In genomic region chr1:207878939-207879338, GRCh38 we compare ENCODE assay signal across 1 cellular context.
TF ChIP-seq lines count a peak whose summit lies in the region.

No MANE protein-coding gene starts in this region.

TF ChIP-seq in K562, 482 proteins besides CTCF, POLR2A, EP300 and RAD21 (continued from another document):
- no peak for TF ChIP-seq PRDM10 (IDR thresholded peaks at IDR 0.05; ENCODE audit: partially characterized antibody)
- no peak for TF ChIP-seq CHD4 (IDR thresholded peaks at IDR 0.05; ENCODE audit: insufficient read depth, insufficient replicate concordance, low read depth, low read length, poor library complexity, severe bottlenecking)
- no peak for TF ChIP-seq ERF (CRISPR knock-in tag; IDR thresholded peaks at IDR 0.05)
- no peak for TF ChIP-seq SMARCA5 (IDR thresholded peaks at IDR 0.05)
- TF ChIP-seq ATF3 (IDR thresholded peaks at IDR 0.05), result peak; percentile 36; the same call in 1 of the 2 replicates
- TF ChIP-seq ATF3 (CRISPR knock-in tag; conservative IDR thresholded peaks at IDR 0.05), result no peak
- no peak for TF ChIP-seq DIDO1 (tag; IDR thresholded peaks at IDR 0.05; ENCODE audit: low read depth)
- peak; percentile 44; the same call in 1 of the 2 replicates for TF ChIP-seq CEBPG (CRISPR knock-in tag; IDR thresholded peaks at IDR 0.05)
- peak in 1 of 2 experiments; percentile 54; a peak in 2 of 4 replicates for TF ChIP-seq CEBPG (tag; conservative IDR thresholded peaks at IDR 0.05 in 1 of 2, IDR thresholded peaks at IDR 0.05 in 1 of 2)
- TF ChIP-seq KDM4B (IDR thresholded peaks at IDR 0.05; ENCODE audit: borderline replicate concordance in 2 of 2, low read depth in 1 of 2), result no peak
- TF ChIP-seq NR4A1 (CRISPR knock-in tag; IDR thresholded peaks at IDR 0.05), result no peak
- no peak for TF ChIP-seq NR4A1 (tag; IDR thresholded peaks at IDR 0.05)
- TF ChIP-seq ZNF449 (CRISPR knock-in tag; IDR thresholded peaks at IDR 0.05), result no peak
- no peak for TF ChIP-seq PTRF (tag; IDR thresholded peaks at IDR 0.05)
- TF ChIP-seq NCOA4 (IDR thresholded peaks at IDR 0.05; ENCODE audit: partially characterized antibody), result no peak
- no peak for TF ChIP-seq ZBTB8A (IDR thresholded peaks at IDR 0.05; ENCODE audit: partially characterized antibody)
- no peak for TF ChIP-seq PHF8 (IDR thresholded peaks at IDR 0.05; ENCODE audit: borderline replicate concordance, low read length)
- no peak for TF ChIP-seq ETV6 (IDR thresholded peaks at IDR 0.05; ENCODE audit: borderline replicate concordance in 1 of 2, low read depth in 2 of 2, low read length in 1 of 2)
- TF ChIP-seq ETV6 (CRISPR knock-in tag; IDR thresholded peaks at IDR 0.05; ENCODE audit: borderline replicate concordance), result no peak
- no peak for TF ChIP-seq ZNF133 (CRISPR knock-in tag; IDR thresholded peaks at IDR 0.05)
- TF ChIP-seq E2F3 (CRISPR knock-in tag; IDR thresholded peaks at IDR 0.05), result no peak
- 0 out of 2 replicates have a peak, but pooled peaks have one; percentile 32 for TF ChIP-seq ATF7 (IDR thresholded peaks at IDR 0.05)
- no peak for TF ChIP-seq CLOCK (CRISPR knock-in tag; IDR thresholded peaks at IDR 0.05; ENCODE audit: borderline replicate concordance)
- TF ChIP-seq NCOA6 (IDR thresholded peaks at IDR 0.05), result no peak
- no peak for TF ChIP-seq NR0B1 (IDR thresholded peaks at IDR 0.05; ENCODE audit: partially characterized antibody)
- TF ChIP-seq ZBTB11 (CRISPR knock-in tag; IDR thresholded peaks at IDR 0.05), result no peak
- TF ChIP-seq EP400 (IDR thresholded peaks at IDR 0.05), result no peak
- no peak for TF ChIP-seq RB1 (IDR thresholded peaks at IDR 0.05; ENCODE audit: low read depth)
- TF ChIP-seq MEIS2 (IDR thresholded peaks at IDR 0.05; ENCODE audit: partially characterized antibody), result peak; percentile 79
- no peak for TF ChIP-seq ATF2 (CRISPR knock-in tag; IDR thresholded peaks at IDR 0.05)
- TF ChIP-seq ZNF589 (CRISPR knock-in tag; IDR thresholded peaks at IDR 0.05; ENCODE audit: low read depth), result no peak
- TF ChIP-seq PKNOX1 (IDR thresholded peaks at IDR 0.05), result peak; percentile 79
- TF ChIP-seq PBX2 (CRISPR knock-in tag; IDR thresholded peaks at IDR 0.05; ENCODE audit: low read depth), result 0 out of 2 replicates have a peak, but pooled peaks have one; percentile 23
- TF ChIP-seq PBX2 (tag; conservative IDR thresholded peaks at IDR 0.05; ENCODE audit: low read depth), result peak; percentile 50
- no peak for TF ChIP-seq CSDE1 (IDR thresholded peaks at IDR 0.05)
- no peak for TF ChIP-seq ZNF311 (CRISPR knock-in tag; IDR thresholded peaks at IDR 0.05)
- TF ChIP-seq BACH1 (tag; IDR thresholded peaks at IDR 0.05), result no peak
- TF ChIP-seq MIER1 (IDR thresholded peaks at IDR 0.05; ENCODE audit: low read depth), result no peak
- no peak for TF ChIP-seq ZNF174 (CRISPR knock-in tag; IDR thresholded peaks at IDR 0.05)
- no peak for TF ChIP-seq SPI1 (IDR thresholded peaks at IDR 0.05; ENCODE audit: borderline replicate concordance, low read depth, low read length)
- no peak for TF ChIP-seq THRA (IDR thresholded peaks at IDR 0.05)
